In genomic region chr19:35407619-35408018, GRCh38 we compare ENCODE assay signal across 12 cellular contexts. TPM values are rescaled to one million over a fixed set of nuclear protein-coding genes. Genes with fewer than 3 reads are reported as not detected.
"Had no signal": no experiment of that assay in that cellular context is flagged by ENCODE, and none has a peak within 500 bp of the region (broad histone marks: within the 10 kb centered on the region; RNA-seq: fewer than 3 reads in every experiment).

No MANE protein-coding gene starts in this region.

- H3K9ac ChIP-seq: GM23248 had no signal

- DNase-seq: GM23248, H9, HCEC 1CT, HFFc6, KG1 had no signal

- H3K4me3 ChIP-seq: GM23248, K562 had no signal

- ATAC-seq: HepG2, K562 had no signal

- H2AFZ ChIP-seq: GM23248 had no signal

- H3K27ac ChIP-seq: GM23248, HL-60 had no signal

- FAIRE-seq: H1, H54, HepG2, K562 had no signal

RNA-seq across cellular contexts. Expression of gene GPR42, which starts 36.8 kb away (rescaled TPM):
- total RNA-seq: GM23248, H1, H9, HepG2, HFFc6, HT1080, K562 had no signal
- polyA plus RNA-seq: GM23248, H1, HepG2, IgD-negative memory B cell, K562 had no signal

RNA-seq across cellular contexts. Expression of gene FFAR2, which starts 40.4 kb away (rescaled TPM):
- total RNA-seq: GM23248, H1, H9, HepG2, HFFc6, HT1080, K562 had no signal
- polyA plus RNA-seq: GM23248, H1, IgD-negative memory B cell, K562 had no signal

RNA-seq across cellular contexts. Expression of gene FFAR3, which starts 49.4 kb away (rescaled TPM):
- total RNA-seq: GM23248, H1, H9, HepG2, HFFc6, K562 had no signal
- polyA plus RNA-seq: GM23248, H1, HepG2, IgD-negative memory B cell, K562 had no signal

RNA-seq across cellular contexts. Expression of gene FFAR1, which starts 59.9 kb away (rescaled TPM):
- total RNA-seq: GM23248, H1, H9, HepG2, HFFc6, K562 had no signal
- polyA plus RNA-seq: GM23248, H1, HepG2, K562 had no signal
